18 cellular contexts compared by ENCODE assay signal in the genomic region with DNA sequence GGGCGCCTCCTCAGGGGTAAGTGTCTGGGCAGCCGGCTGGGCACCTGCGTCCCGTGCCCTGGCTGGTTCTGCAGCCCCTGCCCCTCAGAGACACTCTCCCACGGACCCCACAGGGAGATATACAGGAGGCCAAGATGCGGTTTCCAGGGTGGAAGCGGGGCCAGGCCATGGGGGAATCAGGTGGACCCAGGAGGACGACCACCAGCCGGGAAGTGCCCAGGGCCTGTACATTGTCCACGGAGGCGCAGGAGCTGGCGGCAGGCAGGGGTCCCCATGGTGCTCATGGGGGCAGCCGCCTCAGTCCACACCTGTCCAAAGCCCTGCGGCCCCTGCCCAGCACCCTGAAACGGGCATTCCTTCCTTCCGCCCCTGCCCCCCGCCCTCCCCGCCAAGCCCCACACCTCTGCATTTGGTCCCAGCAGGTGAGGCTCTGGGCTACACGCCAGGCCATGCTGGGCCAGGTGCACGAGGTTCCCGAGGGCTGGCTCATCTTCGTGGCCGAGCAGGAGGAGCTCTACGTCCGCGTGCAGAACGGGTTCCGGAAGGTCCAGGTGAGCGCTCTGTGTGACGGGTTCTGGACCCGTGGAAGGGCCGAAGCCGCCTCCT. TPM values are rescaled to one million over a fixed set of nuclear protein-coding genes. Genes with fewer than 3 reads are reported as not detected.
DNase-seq lines count a peak whose midpoint lies in the region; ATAC-seq and FAIRE-seq lines count a peak whose summit lies in the region.
"Had no signal": no experiment of that assay in that cellular context is flagged by ENCODE, and none has a peak within 500 bp of the region (broad histone marks: within the 10 kb centered on the region; RNA-seq: fewer than 3 reads in every experiment).

No MANE protein-coding gene starts in this region.

- H3K27me3 ChIP-seq in right cardiac atrium (ENCODE audit: control insufficient read depth, insufficient read depth) (no peaks in the 10 kb centered on the region), small intestine (ENCODE audit: control insufficient read depth in 2 of 2, insufficient read depth in 2 of 2, low read length in 2 of 2) (no peaks in the 10 kb centered on the region)

- H3K27ac ChIP-seq in right cardiac atrium (ENCODE audit: low read length) (no peak overlapping the region), small intestine (ENCODE audit: low read depth in 1 of 2, low read length in 1 of 2) (no peak overlapping the region)

- intact Hi-C loops in right cardiac atrium (cut with DNase I): no loop called here

- peaks cover 0 to 3% of the 10 kb centered on the region in 2 donors for H3K36me3 ChIP-seq in small intestine (ENCODE audit: control insufficient read depth in 2 of 2, insufficient read depth in 2 of 2, low read length in 2 of 2)

- no peak for FAIRE-seq in small intestine (lab: Jason Lieb, UNC)
- FAIRE-seq: A204.1, H54, TTC549 had no signal

- no peaks in the 10 kb centered on the region for H3K9me3 ChIP-seq in right cardiac atrium (ENCODE audit: control insufficient read depth, low read length)
- no peaks in the 10 kb centered on the region for H3K9me3 ChIP-seq in small intestine (ENCODE audit: control insufficient read depth, low read depth)

- 90% methylated on average over 33 of the region's 33 CpGs for WGBS in right cardiac atrium
- 12 to 73% (median 37%) methylated on average over 28 to 33 of the region's 33 CpGs for WGBS in small intestine, 3 donors

- no peak overlapping the region for H3K4me3 ChIP-seq in right cardiac atrium (ENCODE audit: low read length)
- no peak overlapping the region for H3K4me3 ChIP-seq in small intestine (ENCODE audit: low read depth in 1 of 2, low read length in 2 of 2)
- H3K4me3 ChIP-seq: smooth muscle cell had no signal

- DNase-seq in NCI-H146 (lab: John Stamatoyannopoulos, UW) (peak; percentile 36), NCI-H146 treated with DMSO at 0.1 percent for 48 hours (lab: John Stamatoyannopoulos, UW; ENCODE audit: unreplicated experiment) (no peak), NCI-H774 (lab: John Stamatoyannopoulos, UW) (peak; percentile 41), right cardiac atrium (peak; percentile 16 to 58 (median 55)), small intestine (peak; percentile 8)
- DNase-seq: activated CD4-positive, alpha-beta memory T cell treated with anti-CD3 and anti-CD28 coated beads, Interleukin-2, amount 10 ng/mL, durations not matched to agents 7 days and 5 days; foreskin fibroblast; IMR-90; NCI-H510A; PC-3 had no signal

- ATAC-seq in right cardiac atrium (no peak), HG03139 (IDR thresholded peaks at IDR 0.05; ENCODE audit: unreplicated experiment) (no peak), GM18511 (IDR thresholded peaks at IDR 0.05; ENCODE audit: unreplicated experiment) (no peak), HG02610 (IDR thresholded peaks at IDR 0.05; ENCODE audit: unreplicated experiment) (no peak)
- ATAC-seq: PC-3; stimulated activated memory B cell treated with anti-CD40 and anti-IgM and Interleukin-4, amounts not matched to agents 10 μg/mL and 1 μg/mL and 100 μg/mL, for 72 hours had no signal

- H3K4me1 ChIP-seq in right cardiac atrium (ENCODE audit: control insufficient read depth, insufficient read depth, low read length) (no peaks in the 10 kb centered on the region), small intestine (ENCODE audit: control insufficient read depth in 2 of 2, insufficient read depth in 1 of 2, low read depth in 1 of 2, low read length in 1 of 2) (no peaks in the 10 kb centered on the region)

RNA-seq across cellular contexts. Expression of a gene that starts 36.7 kb away (rescaled TPM):
- 1 to 10 TPM; 2.3 to 5.0 (median 3.8) TPM for total RNA-seq in right cardiac atrium
- polyA plus RNA-seq in right cardiac atrium (3.9 TPM), small intestine (10 to 100 TPM; 12.6 to 20.8 (median 14.8) TPM)
